In the genomic region with DNA sequence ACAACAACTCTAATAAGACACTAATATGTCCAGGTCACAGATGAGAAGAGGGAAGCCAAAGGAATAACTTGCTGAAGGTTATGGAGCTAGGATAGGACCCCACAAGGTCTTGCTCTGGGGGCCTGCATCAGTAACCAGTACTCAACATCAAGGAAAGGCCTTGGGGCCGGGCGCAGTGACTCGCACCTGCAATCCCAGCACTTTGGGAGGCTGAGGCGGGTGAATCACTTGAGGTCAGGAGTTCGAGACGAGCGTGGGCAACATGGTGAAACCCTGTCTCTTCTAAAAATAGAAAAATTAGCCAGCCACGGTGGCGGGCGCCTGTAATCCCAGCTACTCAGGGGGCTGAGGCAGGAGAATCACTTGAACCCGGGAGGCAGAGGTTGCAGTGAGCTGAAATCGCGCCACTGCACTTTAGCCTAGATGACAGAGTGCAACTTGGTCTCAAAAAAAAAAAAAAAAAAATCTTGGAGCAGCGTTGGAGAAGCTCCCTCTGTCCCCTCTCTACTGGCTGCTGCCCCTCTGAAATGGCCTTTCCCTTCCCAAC, we compare ENCODE assay signal across 9 cellular contexts. TPM values are rescaled to one million over a fixed set of nuclear protein-coding genes. Genes with fewer than 3 reads are reported as not detected.
A peak's percentile ranks its signal among the peaks of the same experiment; 100 is the strongest.
DNase-seq lines count a peak whose midpoint lies in the region; ATAC-seq and TF ChIP-seq lines count a peak whose summit lies in the region.
"Had no signal": no experiment of that assay in that cellular context is flagged by ENCODE, and none has a peak within 500 bp of the region (broad histone marks: within the 10 kb centered on the region; RNA-seq: fewer than 3 reads in every experiment).

No MANE protein-coding gene starts in this region.

- WGBS in esophagus muscularis mucosa: 70% methylated on average over 14 of the region's 14 CpGs

- peak overlapping the region; percentile 94; the same call in 1 of the 2 replicates for H3K4me3 ChIP-seq in H7 (ENCODE audit: insufficient read depth, low read depth, low read length)
- H3K4me3 ChIP-seq in esophagus muscularis mucosa: peak overlapping the region in 2 of 4 donors; percentile 96 to 97

- peak overlapping the region; percentile 92 for H3K27ac Mint-ChIP-seq in T-helper 2 cell treated with Interferon-gamma antibody and Interleukin-4, amounts not matched to agents 5 μg/mL and 100 μg/mL, for 36 hours

- peaks cover 21% of the 10 kb centered on the region for H3K4me1 Mint-ChIP-seq in T-helper 2 cell treated with Interferon-gamma antibody and Interleukin-4, amounts not matched to agents 5 μg/mL and 100 μg/mL, for 36 hours (ENCODE audit: low read depth)

- no peaks in the 10 kb centered on the region for H3K9me3 Mint-ChIP-seq in T-helper 2 cell treated with Interferon-gamma antibody and Interleukin-4, amounts not matched to agents 5 μg/mL and 100 μg/mL, for 36 hours

- TF ChIP-seq POLR2A in esophagus muscularis mucosa (IDR thresholded peaks at IDR 0.05; ENCODE audit: low read depth): no peak
- TF ChIP-seq POLR2A in GM18505 (IDR thresholded peaks at IDR 0.05; ENCODE audit: borderline replicate concordance, extremely low read depth, insufficient read depth, insufficient read length): no peak

- no peak for ATAC-seq in HG03039 (IDR thresholded peaks at IDR 0.05; ENCODE audit: unreplicated experiment)
- ATAC-seq in GM18505 (IDR thresholded peaks at IDR 0.05; ENCODE audit: unreplicated experiment): no peak
- ATAC-seq in HG03521 (IDR thresholded peaks at IDR 0.05; ENCODE audit: unreplicated experiment): no peak

- no peaks in the 10 kb centered on the region for H3K27me3 Mint-ChIP-seq in T-helper 2 cell treated with Interferon-gamma antibody and Interleukin-4, amounts not matched to agents 5 μg/mL and 100 μg/mL, for 36 hours (ENCODE audit: low read depth)

- intact Hi-C loops in esophagus muscularis mucosa (cut with DNase I): no loop called here

- H3K4me1 ChIP-seq in esophagus muscularis mucosa: peaks cover 25 to 42% (median 32%) of the 10 kb centered on the region in 4 donors

- H3K4me3 Mint-ChIP-seq in T-helper 2 cell treated with Interferon-gamma antibody and Interleukin-4, amounts not matched to agents 5 μg/mL and 100 μg/mL, for 36 hours: peak overlapping the region; percentile 92

- H3K36me3 Mint-ChIP-seq in T-helper 2 cell treated with Interferon-gamma antibody and Interleukin-4, amounts not matched to agents 5 μg/mL and 100 μg/mL, for 36 hours (ENCODE audit: low read depth): peaks cover 26% of the 10 kb centered on the region

- no peaks in the 10 kb centered on the region for H3K9me3 ChIP-seq in esophagus muscularis mucosa

- no peak for DNase-seq in H7
- DNase-seq in T-helper 2 cell treated with Interferon-gamma antibody and Interleukin-4, amounts not matched to agents 5 μg/mL and 100 μg/mL, for 36 hours (ENCODE audit: low spot score): peak; percentile 56
- DNase-seq in esophagus muscularis mucosa (ENCODE audit: extremely low spot score): no peak
- peak; percentile 76 for DNase-seq in stimulated activated CD4-positive, alpha-beta T cell treated with anti-CD3 and anti-CD28 coated beads, Interleukin-15, amount 100 ng/mL, for 24 hours
- DNase-seq in KBM-7: no peak
- DNase-seq: NCI-H1092 treated with DMSO at 0.1 percent for 48 hours had no signal

- no peaks in the 10 kb centered on the region for H3K27me3 ChIP-seq in H7 (ENCODE audit: control insufficient read depth, insufficient read depth, low read length)
- H3K27me3 ChIP-seq in esophagus muscularis mucosa: no peaks in the 10 kb centered on the region

- in situ Hi-C loops in KBM-7 (cut with MboI; ENCODE audit: low pct_unique_long_range_greater_than_20kb, low sequenced_read_pairs): no loop called here

- peak overlapping the region in 3 of 4 donors; percentile 97 to 98 (median 97) for H3K27ac ChIP-seq in esophagus muscularis mucosa (replicated peaks in 1 of 4)

- TF ChIP-seq EP300 in esophagus muscularis mucosa (IDR thresholded peaks at IDR 0.05): no peak

- H3K36me3 ChIP-seq in H7 (replicated peaks; ENCODE audit: control insufficient read depth, insufficient read depth, low read length) (peaks cover 8% of the 10 kb centered on the region), esophagus muscularis mucosa (peaks cover 12 to 22% (median 20%) of the 10 kb centered on the region in 4 donors)

- no peak for TF ChIP-seq CTCF in esophagus muscularis mucosa (IDR thresholded peaks at IDR 0.05)

RNA-seq across cellular contexts. Expression of a gene that starts 1.8 kb away (rescaled TPM):
- 119 and 126 TPM in 2 replicates for total RNA-seq in H7 (2014; rRNA removed; shearing (Covaris generic))
- 10 to 100 TPM; 49.0 to 70.4 (median 54.3) TPM for total RNA-seq in esophagus muscularis mucosa

RNA-seq across cellular contexts. Expression of a gene that starts 2.3 kb away (rescaled TPM):
- 0.03 TPM in 1 of 2 replicates, not detected in the other for total RNA-seq in H7 (2014; rRNA removed; shearing (Covaris generic))
- total RNA-seq in esophagus muscularis mucosa: under 1 TPM in 1 of 4 donors, not detected in 3; 0.19 TPM

RNA-seq across cellular contexts. Expression of a gene that starts 28.0 kb away (rescaled TPM):
- total RNA-seq in H7 (2014; rRNA removed; shearing (Covaris generic)): 1,318 and 1,675 TPM in 2 replicates
- 100 to 1,000 TPM; 461 to 719 (median 614) TPM for total RNA-seq in esophagus muscularis mucosa

RNA-seq across cellular contexts. Expression of a gene that starts 37.3 kb away (rescaled TPM):
- total RNA-seq in H7 (2014; rRNA removed; shearing (Covaris generic)): 12.0 and 16.2 TPM in 2 replicates
- total RNA-seq in esophagus muscularis mucosa: 10 to 100 TPM; 15.0 to 21.8 (median 17.8) TPM

RNA-seq across cellular contexts. Expression of a gene that starts 37.8 kb away (rescaled TPM):
- 53.1 and 71.4 TPM in 2 replicates for total RNA-seq in H7 (2014; rRNA removed; shearing (Covaris generic))
- total RNA-seq in esophagus muscularis mucosa: 10 to 100 TPM; 46.4 to 70.0 (median 59.3) TPM

Comparison
In these comparisons a context has a peak if more than half of its experiments do, and no peak if none do; other contexts are left out.
1. DNase-seq: peak in T-helper 2 cell treated with Interferon-gamma antibody and Interleukin-4, amounts not matched to agents 5 μg/mL and 100 μg/mL, for 36 hours (single experiment) and stimulated activated CD4-positive, alpha-beta T cell treated with anti-CD3 and anti-CD28 coated beads, Interleukin-15, amount 100 ng/mL, for 24 hours (single experiment); none in H7 (single experiment), esophagus muscularis mucosa (single experiment) and KBM-7 (single experiment).